16 cellular contexts compared by ENCODE assay signal in genomic region chr10:116126239-116126638, GRCh38.
DNase-seq lines count a peak whose midpoint lies in the region; ATAC-seq and TF ChIP-seq lines count a peak whose summit lies in the region.
"Had no signal": no experiment of that assay in that cellular context is flagged by ENCODE, and none has a peak within 500 bp of the region (broad histone marks: within the 10 kb centered on the region; RNA-seq: fewer than 3 reads in every experiment).

No MANE protein-coding gene starts in this region.

- peaks cover 14% of the 10 kb centered on the region for H3K9me3 Mint-ChIP-seq in osteocyte (ENCODE audit: unreplicated experiment)
- no peaks in the 10 kb centered on the region for H3K9me3 Mint-ChIP-seq in GM23338

- H3K4me1 Mint-ChIP-seq in osteocyte (ENCODE audit: unreplicated experiment) = no peaks in the 10 kb centered on the region
- peaks cover 12% of the 10 kb centered on the region for H3K4me1 Mint-ChIP-seq in GM23338
- H3K4me1 Mint-ChIP-seq: CD4-positive, CD25-positive, alpha-beta regulatory T cell had no signal

- H3K9me2 ChIP-seq in GM23338 (ENCODE audit: insufficient read depth) = no peaks in the 10 kb centered on the region; the same call in 1 of the 2 replicates

- H3K4me3 ChIP-seq in GM23338 = no peak overlapping the region
- H3K4me3 ChIP-seq: BLaER1 treated with 17β-estradiol and CSF1 and Interleukin-3, amounts not matched to agents 10 nM and 100 nM had no signal

- no peak overlapping the region for H3K4me2 ChIP-seq in GM23338
- H3K4me2 ChIP-seq: BLaER1 treated with 17β-estradiol and CSF1 and Interleukin-3, amounts not matched to agents 10 nM and 100 nM had no signal

- no peaks in the 10 kb centered on the region for H3K27me3 Mint-ChIP-seq in osteocyte (ENCODE audit: unreplicated experiment)
- peaks cover 2% of the 10 kb centered on the region for H3K27me3 Mint-ChIP-seq in GM23338 (ENCODE audit: insufficient read depth, low read depth, poor library complexity)
- H3K27me3 Mint-ChIP-seq: CD4-positive, CD25-positive, alpha-beta regulatory T cell had no signal

- ATAC-seq in HG03342 (IDR thresholded peaks at IDR 0.05; ENCODE audit: unreplicated experiment) = no peak
- no peak for ATAC-seq in GM23338
- ATAC-seq in esophagus mucosa = no peak

- H3K4me3 Mint-ChIP-seq in osteocyte (ENCODE audit: unreplicated experiment) = no peak overlapping the region
- no peak overlapping the region for H3K4me3 Mint-ChIP-seq in GM23338
- H3K4me3 Mint-ChIP-seq: CD4-positive, CD25-positive, alpha-beta regulatory T cell; HFFc6 had no signal

- no peaks in the 10 kb centered on the region for H3F3A ChIP-seq in GM23338 (replicated peaks; ENCODE audit: low read depth)

- no peak overlapping the region for H2AFZ ChIP-seq in GM23338

- no peaks in the 10 kb centered on the region for H3K27me3 ChIP-seq in GM23338 (ENCODE audit: insufficient read depth)
- H3K27me3 ChIP-seq: BLaER1 treated with 17β-estradiol and CSF1 and Interleukin-3, amounts not matched to agents 10 nM and 100 nM had no signal

- in situ Hi-C loops in ACHN (cut with HindIII; ENCODE audit: low pct_ligation_motif_present, low pct_unique_long_range_greater_than_20kb, low sequenced_read_pairs) = no loop called here

- H3K36me3 ChIP-seq in GM23338 (ENCODE audit: insufficient read depth) = no peaks in the 10 kb centered on the region
- H3K36me3 ChIP-seq: BLaER1 treated with 17β-estradiol and CSF1 and Interleukin-3, amounts not matched to agents 10 nM and 100 nM had no signal

- TF ChIP-seq CTCF in osteocyte (IDR thresholded peaks at IDR 0.05) = no peak
- TF ChIP-seq CTCF in GM23338 (conservative IDR thresholded peaks at IDR 0.05; ENCODE audit: low read depth in 2 of 2) = no peak

- H3K27ac Mint-ChIP-seq in osteocyte (ENCODE audit: unreplicated experiment) (no peak overlapping the region), GM23338 (no peak overlapping the region)
- H3K27ac Mint-ChIP-seq: CD4-positive, CD25-positive, alpha-beta regulatory T cell; HFFc6 had no signal

- H3K4me1 ChIP-seq in GM23338 (ENCODE audit: insufficient read depth) = no peaks in the 10 kb centered on the region
- H3K4me1 ChIP-seq: BLaER1 treated with 17β-estradiol and CSF1 and Interleukin-3, amounts not matched to agents 10 nM and 100 nM had no signal

- H3K27ac ChIP-seq in GM23338 (ENCODE audit: low read depth) = no peak overlapping the region
- H3K27ac ChIP-seq: BLaER1 treated with 17β-estradiol and CSF1 and Interleukin-3, amounts not matched to agents 10 nM and 100 nM; HL-60 had no signal

- DNase-seq in ACHN (peak; percentile 57), glomerular visceral epithelial cell (ENCODE audit: extremely low spot score) (peak; percentile 25), left kidney (ENCODE audit: low read depth, low spot score) (peak; percentile 39), osteocyte (ENCODE audit: extremely low spot score, unreplicated experiment) (peak; percentile 75), GM23338 (ENCODE audit: low spot score) (no peak)
- DNase-seq: 8988T; CD4-positive, CD25-positive, alpha-beta regulatory T cell; DMS53; GF-D8; HCEC 1CT; HFFc6; IMR-90 had no signal

- H4K20me1 ChIP-seq in GM23338 (replicated peaks; ENCODE audit: insufficient read depth) = no peaks in the 10 kb centered on the region
- H4K20me1 ChIP-seq: BLaER1 treated with 17β-estradiol and CSF1 and Interleukin-3, amounts not matched to agents 10 nM and 100 nM had no signal

- H3K79me2 ChIP-seq in GM23338 (replicated peaks; ENCODE audit: insufficient read depth) = no peaks in the 10 kb centered on the region

- H3K36me3 Mint-ChIP-seq in osteocyte (ENCODE audit: unreplicated experiment) = peaks cover 6% of the 10 kb centered on the region
- H3K36me3 Mint-ChIP-seq in GM23338 (ENCODE audit: low read depth) = no peaks in the 10 kb centered on the region
- H3K36me3 Mint-ChIP-seq: CD4-positive, CD25-positive, alpha-beta regulatory T cell had no signal

TF ChIP-seq in GM23338, 12 proteins besides CTCF, POLR2A, EP300 and RAD21 (continues in another document):
- TF ChIP-seq EZH2phosphoT487 (IDR thresholded peaks at IDR 0.05; ENCODE audit: unreplicated experiment) (no peak), STAT1 (IDR thresholded peaks at IDR 0.05; ENCODE audit: unreplicated experiment) (no peak), EZH2 (IDR thresholded peaks at IDR 0.05; ENCODE audit: low read depth, unreplicated experiment) (no peak), CREB1 (CRISPR knock-in tag; IDR thresholded peaks at IDR 0.05; ENCODE audit: low read depth) (no peak), POLR2AphosphoS5 (IDR thresholded peaks at IDR 0.05; ENCODE audit: low read depth) (no peak), ZNF462 (CRISPR knock-in tag; IDR thresholded peaks at IDR 0.05) (no peak)
